8 cellular contexts compared by ENCODE assay signal in genomic region chr11:133956650-133957633, GRCh38. TPM values are rescaled to one million over a fixed set of nuclear protein-coding genes. Genes with fewer than 3 reads are reported as not detected.
A peak's percentile ranks its signal among the peaks of the same experiment; 100 is the strongest.
DNase-seq lines count a peak whose midpoint lies in the region; ATAC-seq and TF ChIP-seq lines count a peak whose summit lies in the region.

Gene IGSF9B (minus strand): TSS chr11:133956968. CDS start chr11:133956754, 214 bp downstream.

- peak within 1 kb of the TSS; percentile 44 for H3K4me3 ChIP-seq in colonic mucosa

- H3K36me3 ChIP-seq in colonic mucosa: no peaks in the 10 kb centered on the region

- H3K27ac ChIP-seq in colonic mucosa: peak within 1 kb of the TSS; percentile 1

- in situ Hi-C loops in GM13977 (cut with MboI; ENCODE audit: low pct_unique_long_range_greater_than_20kb, low sequenced_read_pairs, unreplicated experiment): no loop called here

- peak; percentile 99 for ATAC-seq in HG02798 (IDR thresholded peaks at IDR 0.05; ENCODE audit: poor library complexity, unreplicated experiment)

- peaks cover 3% of the 10 kb centered on the region for H3K4me1 ChIP-seq in colonic mucosa

- H3K36me3 Mint-ChIP-seq in activated CD4-positive, alpha-beta T cell treated with anti-CD3 and anti-CD28 coated beads, Interleukin-2, amount 10 ng/mL, durations not matched to agents 7 days and 5 days (ENCODE audit: low read depth): peaks cover 23% of the 10 kb centered on the region

- H3K9me3 Mint-ChIP-seq in activated CD4-positive, alpha-beta T cell treated with anti-CD3 and anti-CD28 coated beads, Interleukin-2, amount 10 ng/mL, durations not matched to agents 7 days and 5 days: no peaks in the 10 kb centered on the region

- TF ChIP-seq CTCF in GM13977 (IDR thresholded peaks at IDR 0.05; ENCODE audit: extremely low read depth, insufficient read depth, missing control alignments): no peak
- no peak for TF ChIP-seq CTCF in colonic mucosa (IDR thresholded peaks at IDR 0.05)

- peak within 1 kb of the TSS; percentile 87 for H3K27ac Mint-ChIP-seq in activated CD4-positive, alpha-beta T cell treated with anti-CD3 and anti-CD28 coated beads, Interleukin-2, amount 10 ng/mL, durations not matched to agents 7 days and 5 days

- intact Hi-C loops in colonic mucosa (cut with DNase I): loop anchor here (10.0 kb wide), 1 partner anchor 78 kb away; no protein-coding TSS in a partner anchor

- POLR2A ChIA-PET in activated CD4-positive, alpha-beta T cell treated with anti-CD3 and anti-CD28 coated beads, Interleukin-2, amount 10 ng/mL, durations not matched to agents 7 days and 5 days (lab: Charles Lee): interaction anchor here (1.2 kb wide), 1 partner anchor 9 kb away, joined by 3 read pairs; no protein-coding TSS in a partner anchor

- peaks cover 13% of the 10 kb centered on the region for H3K27me3 Mint-ChIP-seq in activated CD4-positive, alpha-beta T cell treated with anti-CD3 and anti-CD28 coated beads, Interleukin-2, amount 10 ng/mL, durations not matched to agents 7 days and 5 days

- H3K9ac ChIP-seq in colonic mucosa (ENCODE audit: low read depth in 2 of 2, low read length in 2 of 2): peak within 1 kb of the TSS in 1 of 2 donors; percentile 52

- peak; percentile 99 for DNase-seq in GM13977 (ENCODE audit: low spot score)
- peak; percentile 72 for DNase-seq in NCI-H2081 treated with DMSO at 0.1 percent for 48 hours (lab: John Stamatoyannopoulos, UW)
- DNase-seq in activated CD4-positive, alpha-beta T cell treated with anti-CD3 and anti-CD28 coated beads, Interleukin-2, amount 10 ng/mL, durations not matched to agents 7 days and 5 days: peak; percentile 91
- DNase-seq in colonic mucosa: peak; percentile 90
- DNase-seq in left kidney (ENCODE audit: low read depth, low spot score): peak; percentile 96
- DNase-seq in stimulated activated CD4-positive, alpha-beta T cell treated with anti-CD3 and anti-CD28 coated beads, Interleukin-2, amount 100 ng/mL, for 24 hours: peak; percentile 92 to 93
- no peak for DNase-seq in NOMO-1 (lab: John Stamatoyannopoulos, UW; ENCODE audit: unreplicated experiment in 2 of 2)

- peaks cover 15% of the 10 kb centered on the region for H3K27me3 ChIP-seq in colonic mucosa

- peak within 1 kb of the TSS; percentile 86 for H3K4me3 Mint-ChIP-seq in activated CD4-positive, alpha-beta T cell treated with anti-CD3 and anti-CD28 coated beads, Interleukin-2, amount 10 ng/mL, durations not matched to agents 7 days and 5 days

- no peaks in the 10 kb centered on the region for H3K9me3 ChIP-seq in colonic mucosa

- H3K4me1 Mint-ChIP-seq in activated CD4-positive, alpha-beta T cell treated with anti-CD3 and anti-CD28 coated beads, Interleukin-2, amount 10 ng/mL, durations not matched to agents 7 days and 5 days: peaks cover 48% of the 10 kb centered on the region

- CTCF ChIA-PET in activated CD4-positive, alpha-beta T cell treated with anti-CD3 and anti-CD28 coated beads, Interleukin-2, amount 10 ng/mL, durations not matched to agents 7 days and 5 days (lab: Charles Lee): interaction anchor here (0.9 to 2.2 kb wide), 5 partner anchors 9 to 30 kb away, joined by 3 to 7 read pairs (median 3); no protein-coding TSS in a partner anchor

RNA-seq across cellular contexts. Expression of gene IGSF9B, which starts in this region (rescaled TPM):
- total RNA-seq in activated CD4-positive, alpha-beta T cell treated with anti-CD3 and anti-CD28 coated beads, Interleukin-2, amount 10 ng/mL, durations not matched to agents 7 days and 5 days: 100 to 1,000 TPM; 130 to 142 TPM
- 1 to 10 TPM; 5.0 to 6.0 TPM for total RNA-seq in colonic mucosa

Comparison
In these comparisons a context has a peak if more than half of its experiments do, and no peak if none do; other contexts are left out.
1. RNA of gene IGSF9B (total RNA-seq): 130 to 142 TPM in activated CD4-positive, alpha-beta T cell treated with anti-CD3 and anti-CD28 coated beads, Interleukin-2, amount 10 ng/mL, durations not matched to agents 7 days and 5 days; 5.0 to 6.0 TPM in colonic mucosa; every median in the first group is over 10 times any median in the second.
2. DNase-seq: peak in GM13977 (single experiment), NCI-H2081 treated with DMSO at 0.1 percent for 48 hours (single experiment), activated CD4-positive, alpha-beta T cell treated with anti-CD3 and anti-CD28 coated beads, Interleukin-2, amount 10 ng/mL, durations not matched to agents 7 days and 5 days (single experiment), colonic mucosa (single experiment), left kidney (single experiment) and stimulated activated CD4-positive, alpha-beta T cell treated with anti-CD3 and anti-CD28 coated beads, Interleukin-2, amount 100 ng/mL, for 24 hours (2 of 2); none in NOMO-1 (0 of 2).